ENCODE assay signal across 19 cellular contexts in the genomic region with DNA sequence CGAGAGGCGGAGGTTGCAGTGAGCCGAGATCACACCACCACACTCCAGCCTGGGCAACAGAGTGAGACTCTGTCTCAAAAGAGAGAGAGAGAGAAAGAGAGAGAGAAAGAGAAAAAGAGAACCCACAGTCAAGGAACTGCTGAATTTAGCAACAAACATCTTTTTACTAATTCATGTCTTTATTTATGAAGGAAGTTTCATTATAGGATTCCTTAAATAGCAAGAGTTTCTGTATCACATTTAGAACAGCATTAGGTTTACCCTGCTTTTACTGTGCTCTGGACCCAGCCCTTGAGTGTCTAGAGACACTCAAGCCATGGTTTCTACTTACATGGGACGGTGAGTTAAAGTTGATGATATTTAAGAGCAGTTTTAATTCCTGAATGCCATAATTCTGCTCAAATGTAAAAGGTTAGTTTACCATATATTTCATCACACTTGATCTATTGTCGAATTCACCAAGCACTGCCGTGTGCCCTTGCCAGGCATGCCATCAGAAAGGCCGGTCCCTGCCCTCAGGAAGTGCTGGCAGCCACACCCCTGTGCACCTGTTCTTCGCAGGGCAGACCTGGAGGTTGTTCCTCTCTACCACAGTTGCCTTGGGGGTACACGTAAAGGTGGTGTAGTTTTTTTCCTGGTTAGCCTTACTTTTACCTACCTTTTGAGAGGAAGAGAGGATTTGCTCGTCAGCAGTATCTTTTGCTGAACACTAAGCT.
DNase-seq lines count a peak whose midpoint lies in the region; ATAC-seq, FAIRE-seq and TF ChIP-seq lines count a peak whose summit lies in the region.
"Had no signal": no experiment of that assay in that cellular context is flagged by ENCODE, and none has a peak within 500 bp of the region (broad histone marks: within the 10 kb centered on the region; RNA-seq: fewer than 3 reads in every experiment).

No MANE protein-coding gene starts in this region.

- H3K27ac ChIP-seq in angular gyrus (ENCODE audit: low read depth, low read length): peak overlapping the region; percentile 62
- H3K27ac ChIP-seq: body of pancreas, left lung, tibial artery had no signal

- peak; percentile 44 for ATAC-seq in GM21717 (IDR thresholded peaks at IDR 0.05; ENCODE audit: unreplicated experiment)
- peak; percentile 81 to 85 for ATAC-seq in naive B cell (ENCODE audit: low read depth in 2 of 2)
- ATAC-seq in natural killer cell treated with Interleukin-12 subunit alpha and Interleukin-12 subunit beta and Interleukin-15 and Interleukin-18, amount 100 ng/mL, for 72 hours: no peak
- ATAC-seq: body of pancreas, left lung had no signal

- no peak for FAIRE-seq in D721Med (lab: Jason Lieb, UNC)
- FAIRE-seq: GM19239 had no signal

- intact Hi-C loops in posterior vena cava (cut with DNase I): loop anchor here in 1 of 2 donors (5.0 kb wide), 1 partner anchor 155 kb away; a partner anchor contains a TSS

- POLR2A ChIA-PET in activated CD4-positive, alpha-beta T cell treated with anti-CD3 and anti-CD28 coated beads, Interleukin-2, amount 10 ng/mL, durations not matched to agents 7 days and 5 days (lab: Charles Lee): no interaction called here

- CTCF ChIA-PET in activated CD4-positive, alpha-beta T cell treated with anti-CD3 and anti-CD28 coated beads, Interleukin-2, amount 10 ng/mL, durations not matched to agents 7 days and 5 days (lab: Charles Lee): interaction anchor here (0.7 to 3.3 kb wide), 3 partner anchors 11 to 237 kb away, joined by 3 to 10 read pairs (median 3); no protein-coding TSS in a partner anchor

- no peak for TF ChIP-seq CTCF in D721Med (IDR thresholded peaks at IDR 0.05; ENCODE audit: insufficient read depth, missing control alignments)

- no peaks in the 10 kb centered on the region for H3K27me3 Mint-ChIP-seq in activated CD4-positive, alpha-beta T cell treated with anti-CD3 and anti-CD28 coated beads, Interleukin-2, amount 10 ng/mL, durations not matched to agents 7 days and 5 days
- peaks cover 0 to 12% (median 0%) of the 10 kb centered on the region in 3 donors for H3K27me3 Mint-ChIP-seq in naive B cell
- no peaks in the 10 kb centered on the region for H3K27me3 Mint-ChIP-seq in natural killer cell treated with Interleukin-12 subunit alpha and Interleukin-12 subunit beta and Interleukin-15 and Interleukin-18, amount 100 ng/mL, for 72 hours

- H3K4me3 Mint-ChIP-seq in activated CD4-positive, alpha-beta T cell treated with anti-CD3 and anti-CD28 coated beads, Interleukin-2, amount 10 ng/mL, durations not matched to agents 7 days and 5 days: no peak overlapping the region
- H3K4me3 Mint-ChIP-seq in naive B cell: peak overlapping the region; percentile 25 to 84 (median 56)
- H3K4me3 Mint-ChIP-seq in natural killer cell treated with Interleukin-12 subunit alpha and Interleukin-12 subunit beta and Interleukin-15 and Interleukin-18, amount 100 ng/mL, for 72 hours: no peak overlapping the region
- H3K4me3 Mint-ChIP-seq: nephron progenitor cell had no signal

- no peaks in the 10 kb centered on the region for H3K36me3 Mint-ChIP-seq in activated CD4-positive, alpha-beta T cell treated with anti-CD3 and anti-CD28 coated beads, Interleukin-2, amount 10 ng/mL, durations not matched to agents 7 days and 5 days (ENCODE audit: low read depth)
- no peaks in the 10 kb centered on the region for H3K36me3 Mint-ChIP-seq in naive B cell
- H3K36me3 Mint-ChIP-seq in natural killer cell treated with Interleukin-12 subunit alpha and Interleukin-12 subunit beta and Interleukin-15 and Interleukin-18, amount 100 ng/mL, for 72 hours: no peaks in the 10 kb centered on the region

- no peak for DNase-seq in activated CD4-positive, alpha-beta T cell treated with anti-CD3 and anti-CD28 coated beads, Interleukin-2, amount 10 ng/mL, durations not matched to agents 7 days and 5 days
- no peak for DNase-seq in activated CD4-positive, alpha-beta T cell treated with anti-CD3 and anti-CD28 coated beads, Interleukin-2, amount 50 U/mL, for 1 hour
- DNase-seq in naive B cell (peak; percentile 31), D721Med (ENCODE audit: insufficient read length, low spot score) (no peak), posterior vena cava (ENCODE audit: low spot score) (no peak)
- no peak for DNase-seq in natural killer cell treated with Interleukin-12 subunit alpha and Interleukin-12 subunit beta and Interleukin-15 and Interleukin-18, amount 100 ng/mL, for 72 hours (ENCODE audit: low spot score)
- DNase-seq: ACHN; body of pancreas; Calu3; effector CD8-positive, alpha-beta T cell; Kasumi-1; left lung; NCI-H1694 treated with DMSO at 0.1 percent for 48 hours; nephron progenitor cell; stimulated activated CD4-positive, alpha-beta T cell treated with anti-CD3 and anti-CD28 coated beads, Interleukin-1b, Interleukin-23, amount 100 ng/mL, for 48 hours; tibial artery had no signal

- peak overlapping the region; percentile 46 for H3K27ac Mint-ChIP-seq in activated CD4-positive, alpha-beta T cell treated with anti-CD3 and anti-CD28 coated beads, Interleukin-2, amount 10 ng/mL, durations not matched to agents 7 days and 5 days
- peak overlapping the region in 5 of 6 donors; percentile 16 to 95 (median 65) for H3K27ac Mint-ChIP-seq in naive B cell
- no peak overlapping the region for H3K27ac Mint-ChIP-seq in natural killer cell treated with Interleukin-12 subunit alpha and Interleukin-12 subunit beta and Interleukin-15 and Interleukin-18, amount 100 ng/mL, for 72 hours
- H3K27ac Mint-ChIP-seq: nephron progenitor cell had no signal

- H3K9me3 Mint-ChIP-seq in activated CD4-positive, alpha-beta T cell treated with anti-CD3 and anti-CD28 coated beads, Interleukin-2, amount 10 ng/mL, durations not matched to agents 7 days and 5 days: no peaks in the 10 kb centered on the region
- H3K9me3 Mint-ChIP-seq in naive B cell: no peaks in the 10 kb centered on the region
- H3K9me3 Mint-ChIP-seq in natural killer cell treated with Interleukin-12 subunit alpha and Interleukin-12 subunit beta and Interleukin-15 and Interleukin-18, amount 100 ng/mL, for 72 hours: no peaks in the 10 kb centered on the region
- H3K9me3 Mint-ChIP-seq: nephron progenitor cell had no signal

- H3K4me1 Mint-ChIP-seq in activated CD4-positive, alpha-beta T cell treated with anti-CD3 and anti-CD28 coated beads, Interleukin-2, amount 10 ng/mL, durations not matched to agents 7 days and 5 days: peaks cover 70% of the 10 kb centered on the region
- peaks cover 16 to 27% (median 16%) of the 10 kb centered on the region in 3 donors for H3K4me1 Mint-ChIP-seq in naive B cell
- H3K4me1 Mint-ChIP-seq in natural killer cell treated with Interleukin-12 subunit alpha and Interleukin-12 subunit beta and Interleukin-15 and Interleukin-18, amount 100 ng/mL, for 72 hours (ENCODE audit: low read depth in 2 of 2): peaks cover 5 to 12% of the 10 kb centered on the region in 2 donors

Comparison
In these comparisons a context has a peak if more than half of its experiments do, and no peak if none do; other contexts are left out.
1. H3K27ac Mint-ChIP-seq: peak in activated CD4-positive, alpha-beta T cell treated with anti-CD3 and anti-CD28 coated beads, Interleukin-2, amount 10 ng/mL, durations not matched to agents 7 days and 5 days (single experiment) and naive B cell (5 of 6); none in natural killer cell treated with Interleukin-12 subunit alpha and Interleukin-12 subunit beta and Interleukin-15 and Interleukin-18, amount 100 ng/mL, for 72 hours (0 of 2).
2. H3K4me3 Mint-ChIP-seq: peak in naive B cell (8 of 8); none in activated CD4-positive, alpha-beta T cell treated with anti-CD3 and anti-CD28 coated beads, Interleukin-2, amount 10 ng/mL, durations not matched to agents 7 days and 5 days (single experiment) and natural killer cell treated with Interleukin-12 subunit alpha and Interleukin-12 subunit beta and Interleukin-15 and Interleukin-18, amount 100 ng/mL, for 72 hours (single experiment).
3. ATAC-seq: peak in GM21717 (single experiment) and naive B cell (2 of 2); none in natural killer cell treated with Interleukin-12 subunit alpha and Interleukin-12 subunit beta and Interleukin-15 and Interleukin-18, amount 100 ng/mL, for 72 hours (0 of 2).